2 cellular contexts compared by ENCODE assay signal in genomic region chr12:57239587-57240068, GRCh38.
TF ChIP-seq lines count a peak whose summit lies in the region.

No MANE protein-coding gene starts in this region.

TF ChIP-seq in HCT116, 20 proteins besides CTCF, POLR2A, EP300 and RAD21:
- TF ChIP-seq SP1 (IDR thresholded peaks at IDR 0.05; ENCODE audit: low read depth) (no peak), FOSL1 (IDR thresholded peaks at IDR 0.05; ENCODE audit: low read depth) (no peak), YY1 (IDR thresholded peaks at IDR 0.05; ENCODE audit: extremely low read depth, insufficient replicate concordance, low read depth, low read length) (no peak), EZH2 (IDR thresholded peaks at IDR 0.05) (no peak), TCF7L2 (IDR thresholded peaks at IDR 0.05; ENCODE audit: borderline replicate concordance, extremely low read depth, insufficient read depth, insufficient read length) (no peak), CEBPB (IDR thresholded peaks at IDR 0.05; ENCODE audit: low read depth) (no peak), ZFX (IDR thresholded peaks at IDR 0.05) (no peak), SRF (IDR thresholded peaks at IDR 0.05; ENCODE audit: low read depth) (no peak), ELF1 (IDR thresholded peaks at IDR 0.05; ENCODE audit: borderline replicate concordance, low read depth) (no peak), JUND (IDR thresholded peaks at IDR 0.05) (no peak), CBX3 (IDR thresholded peaks at IDR 0.05; ENCODE audit: low read depth) (no peak)
- TF ChIP-seq, protein P1, sequence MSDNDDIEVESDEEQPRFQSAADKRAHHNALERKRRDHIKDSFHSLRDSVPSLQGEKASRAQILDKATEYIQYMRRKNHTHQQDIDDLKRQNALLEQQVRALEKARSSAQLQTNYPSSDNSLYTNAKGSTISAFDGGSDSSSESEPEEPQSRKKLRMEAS (IDR thresholded peaks at IDR 0.05) = no peak
- TF ChIP-seq, protein P2, sequence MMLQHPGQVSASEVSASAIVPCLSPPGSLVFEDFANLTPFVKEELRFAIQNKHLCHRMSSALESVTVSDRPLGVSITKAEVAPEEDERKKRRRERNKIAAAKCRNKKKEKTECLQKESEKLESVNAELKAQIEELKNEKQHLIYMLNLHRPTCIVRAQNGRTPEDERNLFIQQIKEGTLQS (IDR thresholded peaks at IDR 0.05) = no peak

TF ChIP-seq in HepG2, 621 proteins besides CTCF, POLR2A, EP300 and RAD21:
- TF ChIP-seq NFKBIZ (CRISPR knock-in tag; IDR thresholded peaks at IDR 0.05) = no peak
- no peak for TF ChIP-seq ZFYVE20 (CRISPR knock-in tag; IDR thresholded peaks at IDR 0.05; ENCODE audit: borderline replicate concordance, low read depth)
- TF ChIP-seq THRA (CRISPR knock-in tag; IDR thresholded peaks at IDR 0.05; ENCODE audit: borderline replicate concordance) = no peak
- TF ChIP-seq ZNF781 (CRISPR knock-in tag; IDR thresholded peaks at IDR 0.05; ENCODE audit: borderline replicate concordance, not compliant biosample characterization) = no peak
- TF ChIP-seq SCMH1 (CRISPR knock-in tag; IDR thresholded peaks at IDR 0.05; ENCODE audit: borderline replicate concordance) = no peak
- TF ChIP-seq ZNF737 (CRISPR knock-in tag; IDR thresholded peaks at IDR 0.05; ENCODE audit: borderline replicate concordance) = 0 out of 2 replicates have a peak, but pooled peaks have one; percentile 19
- TF ChIP-seq MED8 (CRISPR knock-in tag; IDR thresholded peaks at IDR 0.05; ENCODE audit: insufficient replicate concordance) = no peak
- TF ChIP-seq NR2F2 (IDR thresholded peaks at IDR 0.05; ENCODE audit: borderline replicate concordance, low read depth) = no peak
- no peak for TF ChIP-seq ELF3 (CRISPR knock-in tag; IDR thresholded peaks at IDR 0.05)
- TF ChIP-seq GTF3A (CRISPR knock-in tag; conservative IDR thresholded peaks at IDR 0.05) = no peak
- TF ChIP-seq ZNF891 (CRISPR knock-in tag; IDR thresholded peaks at IDR 0.05) = no peak
- no peak for TF ChIP-seq NFIC (IDR thresholded peaks at IDR 0.05; ENCODE audit: low read length)
- TF ChIP-seq DPF2 (CRISPR knock-in tag; IDR thresholded peaks at IDR 0.05; ENCODE audit: borderline replicate concordance, low read depth) = no peak
- TF ChIP-seq ZNF383 (CRISPR knock-in tag; IDR thresholded peaks at IDR 0.05; ENCODE audit: borderline replicate concordance) = no peak
- TF ChIP-seq, protein P3, sequence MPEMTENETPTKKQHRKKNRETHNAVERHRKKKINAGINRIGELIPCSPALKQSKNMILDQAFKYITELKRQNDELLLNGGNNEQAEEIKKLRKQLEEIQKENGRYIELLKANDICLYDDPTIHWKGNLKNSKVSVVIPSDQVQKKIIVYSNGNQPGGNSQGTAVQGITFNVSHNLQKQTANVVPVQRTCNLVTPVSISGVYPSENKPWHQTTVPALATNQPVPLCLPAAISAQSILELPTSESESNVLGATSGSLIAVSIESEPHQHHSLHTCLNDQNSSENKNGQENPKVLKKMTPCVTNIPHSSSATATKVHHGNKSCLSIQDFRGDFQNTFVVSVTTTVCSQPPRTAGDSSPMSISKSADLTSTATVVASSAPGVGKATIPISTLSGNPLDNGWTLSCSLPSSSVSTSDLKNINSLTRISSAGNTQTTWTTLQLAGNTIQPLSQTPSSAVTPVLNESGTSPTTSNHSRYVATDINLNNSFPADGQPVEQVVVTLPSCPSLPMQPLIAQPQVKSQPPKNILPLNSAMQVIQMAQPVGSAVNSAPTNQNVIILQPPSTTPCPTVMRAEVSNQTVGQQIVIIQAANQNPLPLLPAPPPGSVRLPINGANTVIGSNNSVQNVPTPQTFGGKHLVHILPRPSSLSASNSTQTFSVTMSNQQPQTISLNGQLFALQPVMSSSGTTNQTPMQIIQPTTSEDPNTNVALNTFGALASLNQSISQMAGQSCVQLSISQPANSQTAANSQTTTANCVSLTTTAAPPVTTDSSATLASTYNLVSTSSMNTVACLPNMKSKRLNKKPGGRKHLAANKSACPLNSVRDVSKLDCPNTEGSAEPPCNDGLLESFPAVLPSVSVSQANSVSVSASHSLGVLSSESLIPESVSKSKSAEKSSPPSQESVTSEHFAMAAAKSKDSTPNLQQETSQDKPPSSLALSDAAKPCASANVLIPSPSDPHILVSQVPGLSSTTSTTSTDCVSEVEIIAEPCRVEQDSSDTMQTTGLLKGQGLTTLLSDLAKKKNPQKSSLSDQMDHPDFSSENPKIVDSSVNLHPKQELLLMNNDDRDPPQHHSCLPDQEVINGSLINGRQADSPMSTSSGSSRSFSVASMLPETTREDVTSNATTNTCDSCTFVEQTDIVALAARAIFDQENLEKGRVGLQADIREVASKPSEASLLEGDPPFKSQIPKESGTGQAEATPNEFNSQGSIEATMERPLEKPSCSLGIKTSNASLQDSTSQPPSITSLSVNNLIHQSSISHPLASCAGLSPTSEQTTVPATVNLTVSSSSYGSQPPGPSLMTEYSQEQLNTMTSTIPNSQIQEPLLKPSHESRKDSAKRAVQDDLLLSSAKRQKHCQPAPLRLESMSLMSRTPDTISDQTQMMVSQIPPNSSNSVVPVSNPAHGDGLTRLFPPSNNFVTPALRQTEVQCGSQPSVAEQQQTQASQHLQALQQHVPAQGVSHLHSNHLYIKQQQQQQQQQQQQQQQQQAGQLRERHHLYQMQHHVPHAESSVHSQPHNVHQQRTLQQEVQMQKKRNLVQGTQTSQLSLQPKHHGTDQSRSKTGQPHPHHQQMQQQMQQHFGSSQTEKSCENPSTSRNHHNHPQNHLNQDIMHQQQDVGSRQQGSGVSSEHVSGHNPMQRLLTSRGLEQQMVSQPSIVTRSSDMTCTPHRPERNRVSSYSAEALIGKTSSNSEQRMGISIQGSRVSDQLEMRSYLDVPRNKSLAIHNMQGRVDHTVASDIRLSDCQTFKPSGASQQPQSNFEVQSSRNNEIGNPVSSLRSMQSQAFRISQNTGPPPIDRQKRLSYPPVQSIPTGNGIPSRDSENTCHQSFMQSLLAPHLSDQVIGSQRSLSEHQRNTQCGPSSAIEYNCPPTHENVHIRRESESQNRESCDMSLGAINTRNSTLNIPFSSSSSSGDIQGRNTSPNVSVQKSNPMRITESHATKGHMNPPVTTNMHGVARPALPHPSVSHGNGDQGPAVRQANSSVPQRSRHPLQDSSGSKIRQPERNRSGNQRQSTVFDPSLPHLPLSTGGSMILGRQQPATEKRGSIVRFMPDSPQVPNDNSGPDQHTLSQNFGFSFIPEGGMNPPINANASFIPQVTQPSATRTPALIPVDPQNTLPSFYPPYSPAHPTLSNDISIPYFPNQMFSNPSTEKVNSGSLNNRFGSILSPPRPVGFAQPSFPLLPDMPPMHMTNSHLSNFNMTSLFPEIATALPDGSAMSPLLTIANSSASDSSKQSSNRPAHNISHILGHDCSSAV (CRISPR knock-in tag; IDR thresholded peaks at IDR 0.05; ENCODE audit: borderline replicate concordance) = no peak
- TF ChIP-seq, protein P4, sequence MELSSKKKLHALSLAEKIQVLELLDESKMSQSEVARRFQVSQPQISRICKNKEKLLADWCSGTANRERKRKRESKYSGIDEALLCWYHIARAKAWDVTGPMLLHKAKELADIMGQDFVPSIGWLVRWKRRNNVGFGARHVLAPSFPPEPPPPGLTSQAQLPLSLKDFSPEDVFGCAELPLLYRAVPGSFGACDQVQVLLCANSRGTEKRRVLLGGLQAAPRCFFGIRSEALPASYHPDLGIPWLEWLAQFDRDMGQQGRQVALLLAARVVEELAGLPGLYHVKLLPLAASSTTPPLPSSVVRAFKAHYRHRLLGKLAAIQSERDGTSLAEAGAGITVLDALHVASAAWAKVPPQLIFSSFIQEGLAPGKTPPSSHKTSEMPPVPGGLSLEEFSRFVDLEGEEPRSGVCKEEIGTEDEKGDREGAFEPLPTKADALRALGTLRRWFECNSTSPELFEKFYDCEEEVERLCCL (CRISPR knock-in tag; IDR thresholded peaks at IDR 0.05; ENCODE audit: borderline replicate concordance) = no peak
- TF ChIP-seq, protein P5, sequence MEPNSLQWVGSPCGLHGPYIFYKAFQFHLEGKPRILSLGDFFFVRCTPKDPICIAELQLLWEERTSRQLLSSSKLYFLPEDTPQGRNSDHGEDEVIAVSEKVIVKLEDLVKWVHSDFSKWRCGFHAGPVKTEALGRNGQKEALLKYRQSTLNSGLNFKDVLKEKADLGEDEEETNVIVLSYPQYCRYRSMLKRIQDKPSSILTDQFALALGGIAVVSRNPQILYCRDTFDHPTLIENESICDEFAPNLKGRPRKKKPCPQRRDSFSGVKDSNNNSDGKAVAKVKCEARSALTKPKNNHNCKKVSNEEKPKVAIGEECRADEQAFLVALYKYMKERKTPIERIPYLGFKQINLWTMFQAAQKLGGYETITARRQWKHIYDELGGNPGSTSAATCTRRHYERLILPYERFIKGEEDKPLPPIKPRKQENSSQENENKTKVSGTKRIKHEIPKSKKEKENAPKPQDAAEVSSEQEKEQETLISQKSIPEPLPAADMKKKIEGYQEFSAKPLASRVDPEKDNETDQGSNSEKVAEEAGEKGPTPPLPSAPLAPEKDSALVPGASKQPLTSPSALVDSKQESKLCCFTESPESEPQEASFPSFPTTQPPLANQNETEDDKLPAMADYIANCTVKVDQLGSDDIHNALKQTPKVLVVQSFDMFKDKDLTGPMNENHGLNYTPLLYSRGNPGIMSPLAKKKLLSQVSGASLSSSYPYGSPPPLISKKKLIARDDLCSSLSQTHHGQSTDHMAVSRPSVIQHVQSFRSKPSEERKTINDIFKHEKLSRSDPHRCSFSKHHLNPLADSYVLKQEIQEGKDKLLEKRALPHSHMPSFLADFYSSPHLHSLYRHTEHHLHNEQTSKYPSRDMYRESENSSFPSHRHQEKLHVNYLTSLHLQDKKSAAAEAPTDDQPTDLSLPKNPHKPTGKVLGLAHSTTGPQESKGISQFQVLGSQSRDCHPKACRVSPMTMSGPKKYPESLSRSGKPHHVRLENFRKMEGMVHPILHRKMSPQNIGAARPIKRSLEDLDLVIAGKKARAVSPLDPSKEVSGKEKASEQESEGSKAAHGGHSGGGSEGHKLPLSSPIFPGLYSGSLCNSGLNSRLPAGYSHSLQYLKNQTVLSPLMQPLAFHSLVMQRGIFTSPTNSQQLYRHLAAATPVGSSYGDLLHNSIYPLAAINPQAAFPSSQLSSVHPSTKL (CRISPR knock-in tag; IDR thresholded peaks at IDR 0.05) = no peak
- no peak for TF ChIP-seq THYN1 (CRISPR knock-in tag; IDR thresholded peaks at IDR 0.05; ENCODE audit: borderline replicate concordance, low read depth)
- no peak for TF ChIP-seq RORA (CRISPR knock-in tag; IDR thresholded peaks at IDR 0.05)
- TF ChIP-seq, protein P6, sequence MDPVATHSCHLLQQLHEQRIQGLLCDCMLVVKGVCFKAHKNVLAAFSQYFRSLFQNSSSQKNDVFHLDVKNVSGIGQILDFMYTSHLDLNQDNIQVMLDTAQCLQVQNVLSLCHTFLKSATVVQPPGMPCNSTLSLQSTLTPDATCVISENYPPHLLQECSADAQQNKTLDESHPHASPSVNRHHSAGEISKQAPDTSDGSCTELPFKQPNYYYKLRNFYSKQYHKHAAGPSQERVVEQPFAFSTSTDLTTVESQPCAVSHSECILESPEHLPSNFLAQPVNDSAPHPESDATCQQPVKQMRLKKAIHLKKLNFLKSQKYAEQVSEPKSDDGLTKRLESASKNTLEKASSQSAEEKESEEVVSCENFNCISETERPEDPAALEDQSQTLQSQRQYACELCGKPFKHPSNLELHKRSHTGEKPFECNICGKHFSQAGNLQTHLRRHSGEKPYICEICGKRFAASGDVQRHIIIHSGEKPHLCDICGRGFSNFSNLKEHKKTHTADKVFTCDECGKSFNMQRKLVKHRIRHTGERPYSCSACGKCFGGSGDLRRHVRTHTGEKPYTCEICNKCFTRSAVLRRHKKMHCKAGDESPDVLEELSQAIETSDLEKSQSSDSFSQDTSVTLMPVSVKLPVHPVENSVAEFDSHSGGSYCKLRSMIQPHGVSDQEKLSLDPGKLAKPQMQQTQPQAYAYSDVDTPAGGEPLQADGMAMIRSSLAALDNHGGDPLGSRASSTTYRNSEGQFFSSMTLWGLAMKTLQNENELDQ (CRISPR knock-in tag; IDR thresholded peaks at IDR 0.05; ENCODE audit: borderline replicate concordance) = no peak
- no peak for TF ChIP-seq TAF1 (CRISPR knock-in tag; IDR thresholded peaks at IDR 0.05)
- TF ChIP-seq ZNF253 (CRISPR knock-in tag; IDR thresholded peaks at IDR 0.05; ENCODE audit: borderline replicate concordance) = peak; percentile 39; the same call in 1 of the 2 replicates
- TF ChIP-seq ZNF496 (CRISPR knock-in tag; IDR thresholded peaks at IDR 0.05; ENCODE audit: insufficient replicate concordance) = no peak
- TF ChIP-seq ARNT2 (CRISPR knock-in tag; IDR thresholded peaks at IDR 0.05; ENCODE audit: low read depth) = peak; percentile 12; the same call in 1 of the 2 replicates
